ENCODE assay signal across 21 cellular contexts in the genomic region with DNA sequence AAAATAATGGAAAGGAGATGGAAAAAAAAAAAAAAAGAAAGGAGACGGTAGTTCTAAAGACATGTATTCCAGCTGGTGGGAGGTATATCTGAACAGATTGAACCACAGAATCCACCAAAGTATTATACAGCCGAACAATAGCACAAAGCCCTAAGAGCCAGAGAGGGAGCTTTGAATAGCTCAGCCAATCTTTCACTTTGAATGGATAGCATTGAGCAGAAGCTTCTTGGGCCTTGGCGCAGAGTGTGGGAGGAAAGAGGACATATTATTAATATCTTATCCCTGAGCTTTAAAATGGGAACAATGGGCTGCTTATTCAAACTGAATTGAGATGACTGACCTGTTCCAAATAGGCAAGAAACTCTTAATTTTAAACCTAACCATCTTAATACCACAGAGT.
A peak's percentile ranks its signal among the peaks of the same experiment; 100 is the strongest.
DNase-seq lines count a peak whose midpoint lies in the region; ATAC-seq lines count a peak whose summit lies in the region.
"Had no signal": no experiment of that assay in that cellular context is flagged by ENCODE, and none has a peak within 500 bp of the region (broad histone marks: within the 10 kb centered on the region; RNA-seq: fewer than 3 reads in every experiment).

No MANE protein-coding gene starts in this region.

- no peak overlapping the region for H3K23ac ChIP-seq in neuronal stem cell (ENCODE audit: low read depth, low read length, poor library complexity)

- H3K36me3 Mint-ChIP-seq in activated CD4-positive, alpha-beta T cell treated with anti-CD3 and anti-CD28 coated beads, Interleukin-2, amount 10 ng/mL, durations not matched to agents 7 days and 5 days (ENCODE audit: low read depth) = no peaks in the 10 kb centered on the region
- H3K36me3 Mint-ChIP-seq: CD4-positive, CD25-positive, alpha-beta regulatory T cell; CD8-positive, alpha-beta T cell had no signal

- H3K4me1 ChIP-seq in neuronal stem cell (ENCODE audit: control insufficient read depth in 2 of 2, insufficient read depth in 1 of 2, low read depth in 1 of 2, low read length in 2 of 2) = peaks cover 13 to 42% of the 10 kb centered on the region in 2 donors
- H3K4me1 ChIP-seq: BLaER1 had no signal

- H3K9me3 ChIP-seq in neuronal stem cell (replicated peaks in 1 of 2; ENCODE audit: control insufficient read depth in 2 of 2, insufficient read depth in 1 of 2, low read depth in 1 of 2, low read length in 2 of 2) = peaks cover 0 to 5% of the 10 kb centered on the region in 2 donors

- H2BK15ac ChIP-seq in neuronal stem cell (ENCODE audit: low read length) = no peak overlapping the region

- WGBS in neuronal stem cell (ENCODE audit: extremely low coverage in 2 of 2, insufficient read length in 2 of 2, insufficient replicate concordance in 1 of 2), 2 donors = no CpG with 5 or more reads among the region's 3 CpGs

- no peaks in the 10 kb centered on the region for H3K79me1 ChIP-seq in neuronal stem cell (ENCODE audit: low read depth, low read length)

- POLR2A ChIA-PET in activated CD4-positive, alpha-beta T cell treated with anti-CD3 and anti-CD28 coated beads, Interleukin-2, amount 10 ng/mL, durations not matched to agents 7 days and 5 days (lab: Charles Lee) = no interaction called here

- H3K4me3 ChIP-seq in neuronal stem cell (ENCODE audit: low read length in 2 of 2) = no peak overlapping the region
- H3K4me3 ChIP-seq: BLaER1, GM12878 had no signal

- ATAC-seq in HG03159 (IDR thresholded peaks at IDR 0.05; ENCODE audit: unreplicated experiment) = no peak
- ATAC-seq in GM18909 (IDR thresholded peaks at IDR 0.05; ENCODE audit: poor library complexity, unreplicated experiment) = no peak
- ATAC-seq in GM21367 (IDR thresholded peaks at IDR 0.05; ENCODE audit: unreplicated experiment) = no peak
- ATAC-seq: CD8-positive, alpha-beta T cell; GM12878 had no signal

- no peak overlapping the region for H2BK12ac ChIP-seq in neuronal stem cell (ENCODE audit: low read length)

- H3K4me3 Mint-ChIP-seq in activated CD4-positive, alpha-beta T cell treated with anti-CD3 and anti-CD28 coated beads, Interleukin-2, amount 10 ng/mL, durations not matched to agents 7 days and 5 days = no peak overlapping the region
- H3K4me3 Mint-ChIP-seq: B cell; CD4-positive, CD25-positive, alpha-beta regulatory T cell; CD8-positive, alpha-beta T cell had no signal

- H3K27me3 Mint-ChIP-seq in activated CD4-positive, alpha-beta T cell treated with anti-CD3 and anti-CD28 coated beads, Interleukin-2, amount 10 ng/mL, durations not matched to agents 7 days and 5 days = no peaks in the 10 kb centered on the region
- H3K27me3 Mint-ChIP-seq: B cell had no signal

- no peak overlapping the region for H4K8ac ChIP-seq in neuronal stem cell (ENCODE audit: low read depth, low read length)

- no peak overlapping the region for H2BK120ac ChIP-seq in neuronal stem cell (ENCODE audit: low read depth, low read length)

- no peak overlapping the region for H2AK5ac ChIP-seq in neuronal stem cell (ENCODE audit: low read depth, low read length)

- no peak overlapping the region for H3K27ac ChIP-seq in neuronal stem cell (replicated peaks; ENCODE audit: low read length)
- H3K27ac ChIP-seq: 22Rv1, BLaER1, C4-2B had no signal

- H3K4me2 ChIP-seq in neuronal stem cell (ENCODE audit: insufficient read depth, low read length, poor library complexity, severe bottlenecking) = no peak overlapping the region
- H3K4me2 ChIP-seq: BLaER1 had no signal

- H3K9me3 Mint-ChIP-seq in activated CD4-positive, alpha-beta T cell treated with anti-CD3 and anti-CD28 coated beads, Interleukin-2, amount 10 ng/mL, durations not matched to agents 7 days and 5 days = peaks cover under 1% of the 10 kb centered on the region

- no peak overlapping the region for H3K18ac ChIP-seq in neuronal stem cell (ENCODE audit: low read length)

- no peak overlapping the region for H2AFZ ChIP-seq in neuronal stem cell (ENCODE audit: low read length)

- no peaks in the 10 kb centered on the region for H3K4me1 Mint-ChIP-seq in activated CD4-positive, alpha-beta T cell treated with anti-CD3 and anti-CD28 coated beads, Interleukin-2, amount 10 ng/mL, durations not matched to agents 7 days and 5 days
- H3K4me1 Mint-ChIP-seq: B cell; CD4-positive, CD25-positive, alpha-beta regulatory T cell had no signal

- H3K14ac ChIP-seq in neuronal stem cell (ENCODE audit: low read length) = no peak overlapping the region

- H3K27ac Mint-ChIP-seq in activated CD4-positive, alpha-beta T cell treated with anti-CD3 and anti-CD28 coated beads, Interleukin-2, amount 10 ng/mL, durations not matched to agents 7 days and 5 days = no peak overlapping the region
- H3K27ac Mint-ChIP-seq: B cell; CD4-positive, CD25-positive, alpha-beta regulatory T cell; CD8-positive, alpha-beta T cell had no signal

- H3K27me3 ChIP-seq in neuronal stem cell (ENCODE audit: control insufficient read depth in 3 of 3, insufficient read depth in 3 of 3, low read depth in 1 of 3, low read length in 3 of 3) = no peaks in the 10 kb centered on the region
- H3K27me3 ChIP-seq: BLaER1 had no signal

- no peak overlapping the region for H4K91ac ChIP-seq in neuronal stem cell (ENCODE audit: low read depth, low read length, poor library complexity)

- DNase-seq in COLO829 (ENCODE audit: low spot score) (peak; percentile 39), foreskin melanocyte (peak; percentile 51), midbrain (lab: John Stamatoyannopoulos, UW) (peak; percentile 14), neuronal stem cell (ENCODE audit: low spot score) (peak; percentile 8)
- DNase-seq in activated CD4-positive, alpha-beta T cell treated with anti-CD3 and anti-CD28 coated beads, Interleukin-2, amount 10 ng/mL, durations not matched to agents 7 days and 5 days = no peak
- DNase-seq: CD4-positive, CD25-positive, alpha-beta regulatory T cell; CD8-positive, alpha-beta T cell; DMS 273 treated with DMSO at 0.1 percent for 48 hours; DMS79; EL; GDM1; GOT3; HCEC 1CT had no signal

- no peak overlapping the region for H3K9ac ChIP-seq in neuronal stem cell (ENCODE audit: low read depth, low read length, poor library complexity)
- H3K9ac ChIP-seq: BLaER1 had no signal

- no peak overlapping the region for H2BK5ac ChIP-seq in neuronal stem cell (ENCODE audit: low read length)

- H3K4ac ChIP-seq in neuronal stem cell (ENCODE audit: low read length) = no peak overlapping the region

- no peaks in the 10 kb centered on the region for H3K36me3 ChIP-seq in neuronal stem cell (replicated peaks in 1 of 2; ENCODE audit: control insufficient read depth in 2 of 2, insufficient read depth in 2 of 2, low read length in 2 of 2)
- H3K36me3 ChIP-seq: BLaER1 had no signal

- CTCF ChIA-PET in activated CD4-positive, alpha-beta T cell treated with anti-CD3 and anti-CD28 coated beads, Interleukin-2, amount 10 ng/mL, durations not matched to agents 7 days and 5 days (lab: Charles Lee) = no interaction called here
